Comparison of ENCODE assay signal across 23 cellular contexts in the genomic region with DNA sequence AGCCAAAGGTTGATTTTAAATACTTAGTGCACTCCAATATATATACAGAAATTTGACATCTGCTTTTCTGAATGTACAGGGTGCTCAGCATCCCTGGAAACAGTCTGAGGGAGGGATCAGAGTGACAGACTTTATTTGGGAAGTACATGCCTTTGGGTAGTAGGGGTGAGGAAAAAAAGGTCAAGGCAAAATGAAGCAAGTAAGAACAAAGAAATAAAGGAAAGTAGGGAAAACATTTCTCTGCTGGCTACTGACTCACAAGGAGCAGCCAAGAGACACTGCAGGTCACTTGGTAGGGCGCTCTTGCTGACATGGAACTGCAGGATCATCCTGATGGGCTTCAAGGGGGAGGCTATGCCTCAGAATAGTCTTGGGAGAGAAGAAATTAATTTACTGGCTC.
"Had no signal": no experiment of that assay in that cellular context is flagged by ENCODE, and none has a peak within 500 bp of the region (broad histone marks: within the 10 kb centered on the region; RNA-seq: fewer than 3 reads in every experiment).

No MANE protein-coding gene starts in this region.

- H3K27ac ChIP-seq: HL-60, KMS-11, RWPE1 had no signal

- H3K9ac ChIP-seq: KMS-11, SK-N-SH had no signal

- DNase-seq: Kasumi-1, MM.1S, NCI-H1092 treated with DMSO at 0.1 percent for 48 hours, NCI-H1436, NCI-H187, NCI-H2029, NCI-H2081 treated with DMSO at 0.1 percent for 48 hours, NCI-H2171, NCI-H226, NCI-H446, NCI-H510A, NCI-H524 treated with DMSO at 0.1 percent for 48 hours, NCI-H69, NCI-H774, SHP77, SK-N-SH, SW 1271 had no signal

- FAIRE-seq: HTR-8/SVneo, K562 had no signal

- H3K9me3 ChIP-seq: SK-N-SH had no signal

- H3K4me2 ChIP-seq: KMS-11, SK-N-SH had no signal

- H3K4me3 Mint-ChIP-seq: IgD-negative memory B cell had no signal

- H3K36me3 Mint-ChIP-seq: IgD-negative memory B cell had no signal

- H3K4me3 ChIP-seq: K562 had no signal

- H3K27ac Mint-ChIP-seq: IgD-negative memory B cell had no signal
